In genomic region chr20:33668087-33668790, GRCh38 we compare ENCODE assay signal across 8 cellular contexts. TPM values are rescaled to one million over a fixed set of nuclear protein-coding genes. Genes with fewer than 3 reads are reported as not detected.
DNase-seq lines count a peak whose midpoint lies in the region; ATAC-seq and TF ChIP-seq lines count a peak whose summit lies in the region.

No MANE protein-coding gene starts in this region.

- no peaks in the 10 kb centered on the region for H3K36me3 Mint-ChIP-seq in CD4-positive, CD25-positive, alpha-beta regulatory T cell

- intact Hi-C loops in body of pancreas (cut with DNase I) (no loop called here), lower lobe of right lung (cut with DNase I) (no loop called here)

- H3K4me1 ChIP-seq in CD4-positive, CD25-positive, alpha-beta regulatory T cell (ENCODE audit: control insufficient read depth, insufficient read depth, low read length, poor library complexity, severe bottlenecking): peaks cover 52% of the 10 kb centered on the region
- H3K4me1 ChIP-seq in Peyer's patch (peaks cover 0 to 45% (median 10%) of the 10 kb centered on the region in 4 donors), body of pancreas (peaks cover 52% of the 10 kb centered on the region), lower lobe of right lung (peaks cover 52% of the 10 kb centered on the region)

- WGBS in body of pancreas, 2 donors: 36 to 48% methylated on average over 7 to 11 of the region's 12 CpGs

- H3K9me3 ChIP-seq in CD4-positive, CD25-positive, alpha-beta regulatory T cell (ENCODE audit: control insufficient read depth in 2 of 2, low read length in 2 of 2): no peaks in the 10 kb centered on the region
- H3K9me3 ChIP-seq in Peyer's patch (no peaks in the 10 kb centered on the region), body of pancreas (no peaks in the 10 kb centered on the region), lower lobe of right lung (no peaks in the 10 kb centered on the region)

- H3K4me1 Mint-ChIP-seq in CD4-positive, CD25-positive, alpha-beta regulatory T cell: peaks cover 11 to 47% (median 20%) of the 10 kb centered on the region in 4 donors

- H3K27me3 ChIP-seq in CD4-positive, CD25-positive, alpha-beta regulatory T cell (ENCODE audit: control insufficient read depth, insufficient read depth, low read length): no peaks in the 10 kb centered on the region
- H3K27me3 ChIP-seq in Peyer's patch (no peaks in the 10 kb centered on the region), body of pancreas (no peaks in the 10 kb centered on the region), lower lobe of right lung (ENCODE audit: low read depth) (no peaks in the 10 kb centered on the region)

- DNase-seq in CD4-positive, CD25-positive, alpha-beta regulatory T cell: peak in 1 of 3 donors; percentile 67
- DNase-seq in Peyer's patch (peak in 2 of 3 donors; percentile 76 to 90), body of pancreas (peak in 2 of 4 donors; percentile 83 to 86), lower lobe of right lung (peak; percentile 86), SIG-M5 treated with dmso at 0.1 percent for 504 hours (lab: John Stamatoyannopoulos, UW; ENCODE audit: unreplicated experiment) (no peak)
- peak; percentile 68 to 73 for DNase-seq in stimulated activated CD8-positive, alpha-beta memory T cell treated with anti-CD3 and anti-CD28 coated beads, Interleukin-2, amount 100 ng/mL, for 48 hours (ENCODE audit: low read depth in 2 of 2)

- peak overlapping the region; percentile 80 for H3K27ac ChIP-seq in CD4-positive, CD25-positive, alpha-beta regulatory T cell (ENCODE audit: insufficient read depth, low read length, poor library complexity, severe bottlenecking)
- H3K27ac ChIP-seq in Peyer's patch (peak overlapping the region; percentile 84 to 95 (median 93)), body of pancreas (peak overlapping the region; percentile 87 to 93 (median 90)), lower lobe of right lung (peak overlapping the region; percentile 79)

- TF ChIP-seq CTCF in Peyer's patch (IDR thresholded peaks at IDR 0.05) (peak in 4 of 6 experiments; percentile 87 to 96 (median 94)), body of pancreas (IDR thresholded peaks at IDR 0.05) (peak in 6 of 7 experiments; percentile 89 to 98 (median 94)), lower lobe of right lung (IDR thresholded peaks at IDR 0.05) (no peak)

- no peaks in the 10 kb centered on the region for H3K9me3 Mint-ChIP-seq in CD4-positive, CD25-positive, alpha-beta regulatory T cell

- no peak for TF ChIP-seq POLR2A in Peyer's patch (IDR thresholded peaks at IDR 0.05)
- TF ChIP-seq POLR2A in body of pancreas (IDR thresholded peaks at IDR 0.05): no peak

- peak overlapping the region; percentile 82 to 97 (median 84) for H3K4me3 Mint-ChIP-seq in CD4-positive, CD25-positive, alpha-beta regulatory T cell

- no peaks in the 10 kb centered on the region for H3K36me3 ChIP-seq in CD4-positive, CD25-positive, alpha-beta regulatory T cell (ENCODE audit: control insufficient read depth, insufficient read depth, low read length)
- H3K36me3 ChIP-seq in Peyer's patch (peaks cover 0 to 12% (median 0%) of the 10 kb centered on the region in 3 donors), body of pancreas (replicated peaks in 1 of 2; ENCODE audit: insufficient read depth in 1 of 2, low read depth in 2 of 2) (peaks cover 0 to 3% of the 10 kb centered on the region in 2 donors), lower lobe of right lung (peaks cover 15% of the 10 kb centered on the region)

- H3K4me3 ChIP-seq in CD4-positive, CD25-positive, alpha-beta regulatory T cell (ENCODE audit: low read depth, low read length): no peak overlapping the region
- peak overlapping the region; percentile 63 to 75 (median 66) for H3K4me3 ChIP-seq in Peyer's patch
- no peak overlapping the region for H3K4me3 ChIP-seq in body of pancreas
- H3K4me3 ChIP-seq in lower lobe of right lung: peak overlapping the region; percentile 63

- peak; percentile 65 to 71 for ATAC-seq in CD4-positive, CD25-positive, alpha-beta regulatory T cell (ENCODE audit: low read depth in 2 of 2)
- peak; percentile 29 for ATAC-seq in GM21737 (IDR thresholded peaks at IDR 0.05; ENCODE audit: unreplicated experiment)
- ATAC-seq in body of pancreas: no peak
- ATAC-seq in lower lobe of right lung: peak; percentile 71 to 72
- ATAC-seq in GM21619 (IDR thresholded peaks at IDR 0.05; ENCODE audit: unreplicated experiment): no peak

- peak overlapping the region in 1 of 3 donors; percentile 22 for H3K27ac Mint-ChIP-seq in CD4-positive, CD25-positive, alpha-beta regulatory T cell

- H3K27me3 Mint-ChIP-seq in CD4-positive, CD25-positive, alpha-beta regulatory T cell: no peaks in the 10 kb centered on the region

RNA-seq across cellular contexts. Expression of gene ACTL10, which starts 1.5 kb away (rescaled TPM):
- 2.0 TPM for total RNA-seq in CD4-positive, CD25-positive, alpha-beta regulatory T cell
- 10 to 100 TPM in 1 of 4 donors, 1 to 10 TPM in 3; 7.1 to 11.6 (median 8.6) TPM for polyA plus RNA-seq in CD4-positive, CD25-positive, alpha-beta regulatory T cell
- total RNA-seq in Peyer's patch (1 to 10 TPM in 3 of 4 donors, not detected in 1; 1.2 to 3.1 (median 2.5) TPM), body of pancreas (1 to 10 TPM; 4.0 to 4.9 TPM), lower lobe of right lung (1.3 TPM)

RNA-seq across cellular contexts. Expression of gene NECAB3, which starts 6.0 kb away (rescaled TPM):
- total RNA-seq in CD4-positive, CD25-positive, alpha-beta regulatory T cell: 15.6 TPM
- polyA plus RNA-seq in CD4-positive, CD25-positive, alpha-beta regulatory T cell: 1 to 10 TPM; 3.0 to 6.3 (median 3.6) TPM
- total RNA-seq in Peyer's patch: 100 to 1,000 TPM in 3 of 4 donors, 10 to 100 TPM in 1; 77.1 to 146 (median 110) TPM
- 10 to 100 TPM; 41.8 to 92.3 TPM for total RNA-seq in body of pancreas
- total RNA-seq in lower lobe of right lung: 60.3 TPM

RNA-seq across cellular contexts. Expression of gene C20orf144, which starts 6.1 kb away (rescaled TPM):
- total RNA-seq in CD4-positive, CD25-positive, alpha-beta regulatory T cell: not detected
- polyA plus RNA-seq in CD4-positive, CD25-positive, alpha-beta regulatory T cell: under 1 TPM in 1 of 4 donors, not detected in 3; 0.41 TPM
- total RNA-seq in Peyer's patch (not detected), body of pancreas (under 1 TPM in 1 of 2 donors, not detected in 1; 0.66 TPM), lower lobe of right lung (not detected)

RNA-seq across cellular contexts. Expression of gene E2F1, which starts 17.9 kb away (rescaled TPM):
- 3.1 TPM for total RNA-seq in CD4-positive, CD25-positive, alpha-beta regulatory T cell
- 1 to 10 TPM in 1 of 4 donors, under 1 TPM in 3; 0.48 to 2.4 (median 0.85) TPM for polyA plus RNA-seq in CD4-positive, CD25-positive, alpha-beta regulatory T cell
- total RNA-seq in Peyer's patch: 10 to 100 TPM in 1 of 4 donors, 1 to 10 TPM in 3; 2.1 to 32.2 (median 4.9) TPM
- under 1 TPM in 1 of 2 donors, not detected in 1; 0.66 TPM for total RNA-seq in body of pancreas
- total RNA-seq in lower lobe of right lung: 3.9 TPM

RNA-seq across cellular contexts. Expression of gene PXMP4, which starts 51.9 kb away (rescaled TPM):
- 5.3 TPM for total RNA-seq in CD4-positive, CD25-positive, alpha-beta regulatory T cell
- polyA plus RNA-seq in CD4-positive, CD25-positive, alpha-beta regulatory T cell: 10 to 100 TPM; 10.7 to 14.5 (median 11.8) TPM
- total RNA-seq in Peyer's patch (10 to 100 TPM in 2 of 4 donors, 1 to 10 TPM in 1, under 1 TPM in 1; 0.83 to 15.3 (median 8.1) TPM), body of pancreas (1 to 10 TPM; 3.3 to 5.2 TPM), lower lobe of right lung (60.5 TPM)

Comparison
In these comparisons a context has a peak if more than half of its experiments do, and no peak if none do; other contexts are left out.
1. ATAC-seq: peak in CD4-positive, CD25-positive, alpha-beta regulatory T cell (2 of 2), GM21737 (single experiment) and lower lobe of right lung (2 of 2); none in body of pancreas (single experiment) and GM21619 (single experiment).
2. H3K4me3 ChIP-seq: peak in Peyer's patch (4 of 4) and lower lobe of right lung (single experiment); none in CD4-positive, CD25-positive, alpha-beta regulatory T cell (single experiment) and body of pancreas (0 of 2).
3. Peak in every context shown above with its lines, with median percentiles within 50 percentile points of each other: H3K27ac ChIP-seq.